ENCODE assay signal across 28 cellular contexts in genomic region chr2:50291535-50291934, GRCh38.
"Had no signal": no experiment of that assay in that cellular context is flagged by ENCODE, and none has a peak within 500 bp of the region (broad histone marks: within the 10 kb centered on the region; RNA-seq: fewer than 3 reads in every experiment).

No MANE protein-coding gene starts in this region.

- H3K36me3 ChIP-seq: ascending aorta, breast epithelium, cardiac muscle cell, colonic mucosa had no signal

- H3K9me3 ChIP-seq: ascending aorta, breast epithelium, colonic mucosa had no signal

- H3K27ac Mint-ChIP-seq: activated CD4-positive, alpha-beta memory T cell treated with anti-CD3 and anti-CD28 coated beads, Interleukin-2, amount 10 ng/mL, durations not matched to agents 7 days and 5 days; activated CD4-positive, alpha-beta T cell treated with anti-CD3 and anti-CD28 coated beads, Interleukin-2, amount 10 ng/mL, durations not matched to agents 7 days and 5 days; activated naive CD4-positive, alpha-beta T cell treated with anti-CD3 and anti-CD28 coated beads, Interleukin-2, amount 10 ng/mL, durations not matched to agents 7 days and 5 days; activated naive CD4-positive, alpha-beta T cell treated with anti-CD3 and anti-CD28 coated beads, Interleukin-2, amount 50 U/mL, for 72 hours; activated naive CD8-positive, alpha-beta T cell treated with anti-CD3 and anti-CD28 coated beads, Interleukin-2, amount 10 ng/mL, durations not matched to agents 7 days and 5 days; activated T-cell treated with anti-CD3 and anti-CD28 coated beads, Interleukin-2, amount 50 U/mL, for 24 hours; activated T-cell treated with anti-CD3 and anti-CD28 coated beads, Interleukin-2, amount 50 U/mL, for 72 hours; endodermal cell had no signal

- H3K36me3 Mint-ChIP-seq: activated naive CD4-positive, alpha-beta T cell treated with anti-CD3 and anti-CD28 coated beads, Interleukin-2, amount 10 ng/mL, durations not matched to agents 7 days and 5 days; activated naive CD4-positive, alpha-beta T cell treated with anti-CD3 and anti-CD28 coated beads, Interleukin-2, amount 50 U/mL, for 72 hours; activated naive CD8-positive, alpha-beta T cell treated with anti-CD3 and anti-CD28 coated beads, Interleukin-2, amount 10 ng/mL, durations not matched to agents 7 days and 5 days; brain had no signal

- H3K27ac ChIP-seq: ascending aorta, breast epithelium, cardiac muscle cell, colonic mucosa had no signal

- H3K4me3 Mint-ChIP-seq: activated CD4-positive, alpha-beta memory T cell treated with anti-CD3 and anti-CD28 coated beads, Interleukin-2, amount 10 ng/mL, durations not matched to agents 7 days and 5 days; activated CD4-positive, alpha-beta T cell treated with anti-CD3 and anti-CD28 coated beads, Interleukin-2, amount 10 ng/mL, durations not matched to agents 7 days and 5 days; activated naive CD4-positive, alpha-beta T cell treated with anti-CD3 and anti-CD28 coated beads, Interleukin-2, amount 10 ng/mL, durations not matched to agents 7 days and 5 days; activated naive CD8-positive, alpha-beta T cell treated with anti-CD3 and anti-CD28 coated beads, Interleukin-2, amount 10 ng/mL, durations not matched to agents 7 days and 5 days; activated T-cell treated with anti-CD3 and anti-CD28 coated beads, Interleukin-2, amount 50 U/mL, for 24 hours; activated T-cell treated with anti-CD3 and anti-CD28 coated beads, Interleukin-2, amount 50 U/mL, for 72 hours; brain; endodermal cell had no signal

- H3K4me1 ChIP-seq: ascending aorta, breast epithelium, colonic mucosa had no signal

- H3K9me3 Mint-ChIP-seq: activated CD4-positive, alpha-beta T cell treated with anti-CD3 and anti-CD28 coated beads, Interleukin-2, amount 10 ng/mL, durations not matched to agents 7 days and 5 days; activated naive CD4-positive, alpha-beta T cell treated with anti-CD3 and anti-CD28 coated beads, Interleukin-2, amount 10 ng/mL, durations not matched to agents 7 days and 5 days; activated naive CD8-positive, alpha-beta T cell treated with anti-CD3 and anti-CD28 coated beads, Interleukin-2, amount 10 ng/mL, durations not matched to agents 7 days and 5 days; activated T-cell treated with anti-CD3 and anti-CD28 coated beads, Interleukin-2, amount 50 U/mL, for 24 hours; brain; endodermal cell had no signal

- H3K27me3 ChIP-seq: ascending aorta, breast epithelium, cardiac muscle cell, colonic mucosa had no signal

- H3K4me1 Mint-ChIP-seq: activated CD4-positive, alpha-beta memory T cell treated with anti-CD3 and anti-CD28 coated beads, Interleukin-2, amount 10 ng/mL, durations not matched to agents 7 days and 5 days; activated CD4-positive, alpha-beta T cell treated with anti-CD3 and anti-CD28 coated beads, Interleukin-2, amount 10 ng/mL, durations not matched to agents 7 days and 5 days; activated naive CD4-positive, alpha-beta T cell treated with anti-CD3 and anti-CD28 coated beads, Interleukin-2, amount 10 ng/mL, durations not matched to agents 7 days and 5 days; activated naive CD8-positive, alpha-beta T cell treated with anti-CD3 and anti-CD28 coated beads, Interleukin-2, amount 10 ng/mL, durations not matched to agents 7 days and 5 days; endodermal cell had no signal

- ATAC-seq: activated naive CD4-positive, alpha-beta T cell treated with anti-CD3 and anti-CD28 coated beads, Interleukin-2, amount 50 U/mL, for 72 hours; activated T-cell treated with anti-CD3 and anti-CD28 coated beads, Interleukin-2, amount 50 U/mL, for 72 hours; esophagus mucosa had no signal

- FAIRE-seq: frontal cortex had no signal

- H3K27me3 Mint-ChIP-seq: activated CD4-positive, alpha-beta memory T cell treated with anti-CD3 and anti-CD28 coated beads, Interleukin-2, amount 10 ng/mL, durations not matched to agents 7 days and 5 days; activated CD4-positive, alpha-beta T cell treated with anti-CD3 and anti-CD28 coated beads, Interleukin-2, amount 10 ng/mL, durations not matched to agents 7 days and 5 days; activated naive CD4-positive, alpha-beta T cell treated with anti-CD3 and anti-CD28 coated beads, Interleukin-2, amount 10 ng/mL, durations not matched to agents 7 days and 5 days; activated naive CD8-positive, alpha-beta T cell treated with anti-CD3 and anti-CD28 coated beads, Interleukin-2, amount 10 ng/mL, durations not matched to agents 7 days and 5 days; activated T-cell treated with anti-CD3 and anti-CD28 coated beads, Interleukin-2, amount 50 U/mL, for 24 hours; brain had no signal

- DNase-seq: activated CD4-positive, alpha-beta memory T cell treated with anti-CD3 and anti-CD28 coated beads, Interleukin-2, amount 10 ng/mL, durations not matched to agents 7 days and 5 days; activated CD4-positive, alpha-beta T cell treated with anti-CD3 and anti-CD28 coated beads for 1 hour; activated CD4-positive, alpha-beta T cell treated with anti-CD3 and anti-CD28 coated beads for 4 hours; activated CD4-positive, alpha-beta T cell treated with anti-CD3 and anti-CD28 coated beads, Interleukin-2, amount 10 ng/mL, durations not matched to agents 7 days and 5 days; activated CD4-positive, alpha-beta T cell treated with anti-CD3 and anti-CD28 coated beads, Interleukin-2, amount 50 U/mL, for 4 hours; activated CD8-positive, alpha-beta memory T cell treated with anti-CD3 and anti-CD28 coated beads, Interleukin-2, amount 50 U/mL, for 48 hours; activated gamma-delta T cell; activated naive CD4-positive, alpha-beta T cell; activated naive CD4-positive, alpha-beta T cell treated with anti-CD3 and anti-CD28 coated beads, Interleukin-2, amount 10 ng/mL, durations not matched to agents 7 days and 5 days; activated naive CD8-positive, alpha-beta T cell treated with anti-CD3 and anti-CD28 coated beads, Interleukin-2, amount 10 ng/mL, durations not matched to agents 7 days and 5 days; activated T-cell treated with anti-CD3 and anti-CD28 coated beads for 4 hours; activated T-cell treated with anti-CD3 and anti-CD28 coated beads, Interleukin-2, amount 50 U/mL, for 24 hours; activated T-cell treated with anti-CD3 and anti-CD28 coated beads, Interleukin-2, amount 50 U/mL, for 72 hours; central memory CD4-positive, alpha-beta T cell; cerebellar nuclear complex; colonic mucosa; effector memory CD4-positive, alpha-beta T cell; endodermal cell; foreskin fibroblast; head of caudate nucleus; T-helper 2 cell had no signal

- H3K4me3 ChIP-seq: ascending aorta, breast epithelium, cardiac muscle cell, colonic mucosa had no signal
